ENCODE assay signal across 14 cellular contexts in the genomic region with DNA sequence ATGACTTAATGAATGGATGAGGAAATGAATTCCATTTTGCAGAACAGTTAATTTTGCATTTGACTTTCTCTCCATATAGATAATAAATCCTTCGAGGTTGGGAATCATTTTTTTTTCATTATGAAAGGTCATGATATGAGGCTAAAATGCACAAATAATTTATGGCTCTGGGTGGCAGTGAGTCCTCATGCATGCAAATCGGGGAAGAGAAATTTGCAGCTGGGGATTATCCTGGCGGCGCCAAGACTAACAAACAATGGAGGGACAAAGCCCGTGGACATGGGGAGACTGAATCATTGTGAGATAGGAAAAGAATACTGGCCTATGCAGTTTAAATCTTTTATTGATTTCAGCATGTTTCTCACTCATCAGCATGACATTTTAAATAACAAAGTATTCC.
DNase-seq lines count a peak whose midpoint lies in the region; ATAC-seq and TF ChIP-seq lines count a peak whose summit lies in the region.
"Had no signal": no experiment of that assay in that cellular context is flagged by ENCODE, and none has a peak within 500 bp of the region (broad histone marks: within the 10 kb centered on the region; RNA-seq: fewer than 3 reads in every experiment).

No MANE protein-coding gene starts in this region.

- H4K20me1 ChIP-seq in fibroblast of lung (ENCODE audit: control insufficient read depth, extremely low read depth, insufficient read depth, low read length) = no peaks in the 10 kb centered on the region

- H3K4me1 ChIP-seq in HAP-1 = peaks cover 36% of the 10 kb centered on the region
- no peaks in the 10 kb centered on the region for H3K4me1 ChIP-seq in fibroblast of lung (ENCODE audit: control insufficient read depth, extremely low read depth, insufficient read depth, low read length)
- H3K4me1 ChIP-seq: breast epithelium, Caco-2 had no signal

- H3K9me3 ChIP-seq in HAP-1 (no peaks in the 10 kb centered on the region), fibroblast of lung (ENCODE audit: control insufficient read depth, insufficient read depth, low read depth, low read length) (no peaks in the 10 kb centered on the region)
- H3K9me3 ChIP-seq: breast epithelium had no signal

- no peaks in the 10 kb centered on the region for H3K79me2 ChIP-seq in fibroblast of lung (ENCODE audit: control insufficient read depth, insufficient read depth, low read length)

- no peak for TF ChIP-seq CTCF in fibroblast of lung (conservative IDR thresholded peaks at IDR 0.05 in 1 of 2, IDR thresholded peaks at IDR 0.05 in 1 of 2; ENCODE audit: low read depth in 1 of 2, low read length in 2 of 2)

- in situ Hi-C loops in HAP-1 (cut with MboI; ENCODE audit: low sequenced_read_pairs) = no loop called here

- no peak overlapping the region for H3K9ac ChIP-seq in fibroblast of lung (ENCODE audit: insufficient read depth, low read length)

- ATAC-seq in HG03039 (IDR thresholded peaks at IDR 0.05; ENCODE audit: unreplicated experiment) = no peak

- no peak overlapping the region for H3K4me2 ChIP-seq in fibroblast of lung (ENCODE audit: extremely low read depth, insufficient read depth, low read length)

- no peak overlapping the region for H2AFZ ChIP-seq in fibroblast of lung (ENCODE audit: low read length)

- peak; percentile 82 to 92 for DNase-seq in HAP-1 (ENCODE audit: low spot score in 2 of 2)
- DNase-seq in NCI-H526 treated with DMSO at 0.1 percent for 48 hours (lab: John Stamatoyannopoulos, UW) = peak; percentile 90
- peak; percentile 5 to 19 for DNase-seq in fibroblast of lung (ENCODE audit: low read depth in 2 of 2)
- DNase-seq in occipital lobe (lab: John Stamatoyannopoulos, UW) = peak; percentile 53
- DNase-seq in OCI-M1 (lab: John Stamatoyannopoulos, UW) = no peak
- DNase-seq in H7 = no peak
- no peak for DNase-seq in activated CD8-positive, alpha-beta memory T cell treated with anti-CD3 and anti-CD28 coated beads, Interleukin-2, amount 50 U/mL, for 4 hours
- DNase-seq: activated B cell treated with CpG ODN at 0.5 μM for 24 hours, NCI-H1694 had no signal

- H3K36me3 ChIP-seq in HAP-1 (replicated peaks) (no peaks in the 10 kb centered on the region), fibroblast of lung (ENCODE audit: control insufficient read depth, insufficient read depth, low read length) (no peaks in the 10 kb centered on the region), H7 (replicated peaks; ENCODE audit: control insufficient read depth, insufficient read depth, low read length) (no peaks in the 10 kb centered on the region)
- H3K36me3 ChIP-seq: breast epithelium had no signal

- H3K27ac ChIP-seq in fibroblast of lung (ENCODE audit: insufficient read depth, low read length) = no peak overlapping the region
- H3K27ac ChIP-seq: breast epithelium, RWPE1 had no signal

- H3K4me3 ChIP-seq in HAP-1 (no peak overlapping the region), fibroblast of lung (replicated peaks in 1 of 4; ENCODE audit: control extremely low read depth in 1 of 4, insufficient read depth in 1 of 4, low read depth in 3 of 4, low read length in 4 of 4) (no peak overlapping the region), H7 (ENCODE audit: insufficient read depth, low read depth, low read length) (no peak overlapping the region)
- H3K4me3 ChIP-seq: breast epithelium, lung had no signal

- H3K27me3 ChIP-seq in HAP-1 (ENCODE audit: low read depth) (no peaks in the 10 kb centered on the region), fibroblast of lung (ENCODE audit: control insufficient read depth, insufficient read depth, low read length) (no peaks in the 10 kb centered on the region), H7 (ENCODE audit: control insufficient read depth, insufficient read depth, low read length) (no peaks in the 10 kb centered on the region)
- H3K27me3 ChIP-seq: breast epithelium had no signal

Comparison
In these comparisons a context has a peak if more than half of its experiments do, and no peak if none do; other contexts are left out.
1. DNase-seq: peak in HAP-1 (2 of 2), NCI-H526 treated with DMSO at 0.1 percent for 48 hours (single experiment), fibroblast of lung (2 of 2) and occipital lobe (single experiment); none in OCI-M1 (single experiment), H7 (single experiment) and activated CD8-positive, alpha-beta memory T cell treated with anti-CD3 and anti-CD28 coated beads, Interleukin-2, amount 50 U/mL, for 4 hours (single experiment).